ENCODE assay signal across 16 cellular contexts in the genomic region with DNA sequence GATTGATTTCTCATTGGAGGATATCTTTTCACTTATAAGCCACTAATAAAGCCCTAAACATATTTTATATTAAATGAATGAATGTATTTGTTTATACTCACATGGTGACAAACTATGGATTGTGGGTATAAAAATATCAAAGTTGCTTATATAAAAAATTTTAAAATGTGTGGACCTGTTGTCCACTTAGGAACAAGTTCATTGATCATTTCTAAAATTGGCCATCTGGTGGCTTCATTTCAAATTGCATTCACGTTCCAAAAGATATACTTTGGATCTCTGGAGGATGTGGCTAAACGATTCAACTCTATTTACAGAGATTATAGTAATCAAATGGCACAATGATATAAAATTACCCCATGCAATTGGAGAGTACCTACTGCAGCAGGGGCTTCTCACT. TPM values are rescaled to one million over a fixed set of nuclear protein-coding genes. Genes with fewer than 3 reads are reported as not detected.
DNase-seq lines count a peak whose midpoint lies in the region; ATAC-seq and TF ChIP-seq lines count a peak whose summit lies in the region.
"Had no signal": no experiment of that assay in that cellular context is flagged by ENCODE, and none has a peak within 500 bp of the region (broad histone marks: within the 10 kb centered on the region; RNA-seq: fewer than 3 reads in every experiment).

No MANE protein-coding gene starts in this region.

- H3K4me3 Mint-ChIP-seq in neural progenitor cell, result no peak overlapping the region
- no peak overlapping the region for H3K4me3 Mint-ChIP-seq in natural killer cell treated with Interleukin-12 subunit alpha and Interleukin-12 subunit beta and Interleukin-15 and Interleukin-18, amount 100 ng/mL, for 72 hours
- H3K4me3 Mint-ChIP-seq: activated naive CD8-positive, alpha-beta T cell treated with anti-CD3 and anti-CD28 coated beads, Interleukin-2, amount 50 U/mL, for 24 hours; dendritic cell treated with granulocyte-macrophage colony-stimulating factor and Interleukin-4, amounts not matched to agents 40 ng/mL and 50 ng/mL, for 4 days had no signal

- H3K27me3 ChIP-seq in brain microvascular endothelial cell (replicated peaks) (no peaks in the 10 kb centered on the region), neural progenitor cell (no peaks in the 10 kb centered on the region)
- H3K27me3 ChIP-seq: neutrophil, spleen, stomach had no signal

- H3K27ac Mint-ChIP-seq in neural progenitor cell, result no peak overlapping the region
- H3K27ac Mint-ChIP-seq in natural killer cell treated with Interleukin-12 subunit alpha and Interleukin-12 subunit beta and Interleukin-15 and Interleukin-18, amount 100 ng/mL, for 72 hours, result no peak overlapping the region
- H3K27ac Mint-ChIP-seq: activated naive CD8-positive, alpha-beta T cell treated with anti-CD3 and anti-CD28 coated beads, Interleukin-2, amount 50 U/mL, for 24 hours; dendritic cell treated with granulocyte-macrophage colony-stimulating factor and Interleukin-4, amounts not matched to agents 40 ng/mL and 50 ng/mL, for 4 days had no signal

- H3F3A ChIP-seq in neural progenitor cell (ENCODE audit: low read depth), result no peaks in the 10 kb centered on the region

- H3K36me3 ChIP-seq in brain microvascular endothelial cell (replicated peaks), result no peaks in the 10 kb centered on the region
- no peaks in the 10 kb centered on the region for H3K36me3 ChIP-seq in neural progenitor cell
- H3K36me3 ChIP-seq: neutrophil, spleen, stomach had no signal

- no peaks in the 10 kb centered on the region for H3K4me1 Mint-ChIP-seq in neural progenitor cell
- no peaks in the 10 kb centered on the region for H3K4me1 Mint-ChIP-seq in natural killer cell treated with Interleukin-12 subunit alpha and Interleukin-12 subunit beta and Interleukin-15 and Interleukin-18, amount 100 ng/mL, for 72 hours (ENCODE audit: low read depth in 2 of 2)
- H3K4me1 Mint-ChIP-seq: activated naive CD8-positive, alpha-beta T cell treated with anti-CD3 and anti-CD28 coated beads, Interleukin-2, amount 50 U/mL, for 24 hours had no signal

- H3K4me3 ChIP-seq in brain microvascular endothelial cell (ENCODE audit: low read depth, low read length), result no peak overlapping the region
- H3K4me3 ChIP-seq in neural progenitor cell, result no peak overlapping the region
- H3K4me3 ChIP-seq: lung, spleen, stomach had no signal

- H3K9me3 ChIP-seq in neural progenitor cell (ENCODE audit: low read depth), result no peaks in the 10 kb centered on the region
- H3K9me3 ChIP-seq: neutrophil, spleen, stomach had no signal

- peaks cover 4% of the 10 kb centered on the region for H3K4me1 ChIP-seq in neural progenitor cell
- H3K4me1 ChIP-seq: spleen, stomach had no signal

- no peak overlapping the region for H3K4me2 ChIP-seq in neural progenitor cell
- H3K4me2 ChIP-seq: KMS-11 had no signal

- no peak overlapping the region for H2AFZ ChIP-seq in neural progenitor cell (replicated peaks)

- H3K27ac ChIP-seq in brain microvascular endothelial cell (no peak overlapping the region), neural progenitor cell (no peak overlapping the region)
- H3K27ac ChIP-seq: KMS-11, neutrophil, spleen, stomach had no signal

- H4K20me1 ChIP-seq in neural progenitor cell (ENCODE audit: low read depth), result no peaks in the 10 kb centered on the region

- no peaks in the 10 kb centered on the region for H3K27me3 Mint-ChIP-seq in neural progenitor cell (ENCODE audit: insufficient read depth, low read depth)
- H3K27me3 Mint-ChIP-seq in natural killer cell treated with Interleukin-12 subunit alpha and Interleukin-12 subunit beta and Interleukin-15 and Interleukin-18, amount 100 ng/mL, for 72 hours, result no peaks in the 10 kb centered on the region
- H3K27me3 Mint-ChIP-seq: activated naive CD8-positive, alpha-beta T cell treated with anti-CD3 and anti-CD28 coated beads, Interleukin-2, amount 50 U/mL, for 24 hours; dendritic cell treated with granulocyte-macrophage colony-stimulating factor and Interleukin-4, amounts not matched to agents 40 ng/mL and 50 ng/mL, for 4 days had no signal

- DNase-seq in NCI-H69 (lab: John Stamatoyannopoulos, UW), result peak; percentile 53
- DNase-seq in brain microvascular endothelial cell, result no peak
- DNase-seq in neural progenitor cell (ENCODE audit: low spot score), result no peak
- DNase-seq in natural killer cell treated with Interleukin-12 subunit alpha and Interleukin-12 subunit beta and Interleukin-15 and Interleukin-18, amount 100 ng/mL, for 72 hours (ENCODE audit: low spot score), result no peak
- DNase-seq: activated naive CD8-positive, alpha-beta T cell treated with anti-CD3 and anti-CD28 coated beads, Interleukin-2, amount 50 U/mL, for 24 hours; HCEC 1CT; NCI-H2107; spleen; stomach had no signal

- no peak for ATAC-seq in GM21526 (IDR thresholded peaks at IDR 0.05; ENCODE audit: low FRiP score, unreplicated experiment)
- no peak for ATAC-seq in HG03139 (IDR thresholded peaks at IDR 0.05; ENCODE audit: unreplicated experiment)
- ATAC-seq in natural killer cell treated with Interleukin-12 subunit alpha and Interleukin-12 subunit beta and Interleukin-15 and Interleukin-18, amount 100 ng/mL, for 72 hours, result no peak
- ATAC-seq: activated naive CD8-positive, alpha-beta T cell treated with anti-CD3 and anti-CD28 coated beads, Interleukin-2, amount 50 U/mL, for 24 hours had no signal

- H3K79me2 ChIP-seq in neural progenitor cell (ENCODE audit: low read depth), result no peaks in the 10 kb centered on the region

- peak; percentile 18; the same call in 1 of the 3 replicates for TF ChIP-seq CTCF in GM12872 (IDR thresholded peaks at IDR 0.05; ENCODE audit: insufficient read depth, low read depth, low read length)
- TF ChIP-seq CTCF in brain microvascular endothelial cell (IDR thresholded peaks at IDR 0.05; ENCODE audit: low read depth, low read length, missing control alignments), result peak; percentile 35
- peak; percentile 36 for TF ChIP-seq CTCF in neural progenitor cell (IDR thresholded peaks at IDR 0.05)

- in situ Hi-C loops in brain microvascular endothelial cell (cut with HindIII; ENCODE audit: low pct_ligation_motif_present, low sequenced_read_pairs), result no loop called here

- H3K9me3 Mint-ChIP-seq in neural progenitor cell, result no peaks in the 10 kb centered on the region
- peaks cover 5% of the 10 kb centered on the region for H3K9me3 Mint-ChIP-seq in natural killer cell treated with Interleukin-12 subunit alpha and Interleukin-12 subunit beta and Interleukin-15 and Interleukin-18, amount 100 ng/mL, for 72 hours
- H3K9me3 Mint-ChIP-seq: dendritic cell treated with granulocyte-macrophage colony-stimulating factor and Interleukin-4, amounts not matched to agents 40 ng/mL and 50 ng/mL, for 4 days had no signal

- H3K9ac ChIP-seq in neural progenitor cell, result no peak overlapping the region
- H3K9ac ChIP-seq: KMS-11 had no signal

- H3K36me3 Mint-ChIP-seq in neural progenitor cell, result no peaks in the 10 kb centered on the region
- no peaks in the 10 kb centered on the region for H3K36me3 Mint-ChIP-seq in natural killer cell treated with Interleukin-12 subunit alpha and Interleukin-12 subunit beta and Interleukin-15 and Interleukin-18, amount 100 ng/mL, for 72 hours

RNA-seq across cellular contexts. Expression of gene FSTL5, which starts 32.5 kb away (rescaled TPM):
- not detected in 2 replicates for total RNA-seq in neural progenitor cell (ENCODE audit: low replicate concordance)
- not detected for total RNA-seq in natural killer cell treated with Interleukin-12 subunit alpha and Interleukin-12 subunit beta and Interleukin-15 and Interleukin-18, amount 100 ng/mL, for 72 hours
- total RNA-seq: spleen had no signal
